In the genomic region with DNA sequence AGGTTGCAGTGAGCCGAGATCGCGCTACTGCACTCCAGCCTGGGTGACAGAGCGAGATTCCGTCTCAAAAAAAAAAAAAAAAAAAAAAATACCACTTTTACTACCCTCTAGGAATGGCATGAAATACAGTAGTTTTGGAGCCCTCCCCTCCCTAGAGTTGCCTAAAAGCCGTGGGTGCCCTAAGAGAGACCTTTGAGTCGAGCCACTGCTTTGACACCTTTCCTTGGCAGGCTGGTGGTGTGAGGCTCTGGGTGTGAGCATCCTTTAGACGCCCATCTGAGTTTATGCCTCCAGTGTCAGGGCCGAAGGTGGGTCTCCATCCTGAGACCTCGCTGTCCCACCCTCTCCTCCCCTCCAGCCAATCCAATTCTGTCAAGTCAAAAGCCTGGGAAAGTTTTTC, we compare ENCODE assay signal across 9 cellular contexts.
"Had no signal": no experiment of that assay in that cellular context is flagged by ENCODE, and none has a peak within 500 bp of the region (broad histone marks: within the 10 kb centered on the region; RNA-seq: fewer than 3 reads in every experiment).

No MANE protein-coding gene starts in this region.

- H3K36me3 ChIP-seq: HAP-1 had no signal

- ATAC-seq: GM23338, HCT116, HepG2 had no signal

- H3K4me3 ChIP-seq: GM23338, HAP-1 had no signal

- H3K9me3 Mint-ChIP-seq: GM23338, HFFc6, IgD-negative memory B cell had no signal

- H3K9me3 ChIP-seq: HAP-1 had no signal

- H3K4me3 Mint-ChIP-seq: GM23338, HFFc6, IgD-negative memory B cell had no signal

- DNase-seq: HFFc6, Karpas-422, KBM-7 had no signal

- H3K27ac ChIP-seq: KMS-11 had no signal

- H3K4me2 ChIP-seq: GM23338, KMS-11 had no signal

- H3K27ac Mint-ChIP-seq: GM23338, IgD-negative memory B cell had no signal

- H3K9ac ChIP-seq: KMS-11 had no signal

- H3K4me1 ChIP-seq: HAP-1 had no signal
